ENCODE assay signal across 9 cellular contexts in genomic region chr5:33423018-33423630, GRCh38. TPM values are rescaled to one million over a fixed set of nuclear protein-coding genes. Genes with fewer than 3 reads are reported as not detected.
DNase-seq lines count a peak whose midpoint lies in the region; FAIRE-seq and TF ChIP-seq lines count a peak whose summit lies in the region.
"Had no signal": no experiment of that assay in that cellular context is flagged by ENCODE, and none has a peak within 500 bp of the region (broad histone marks: within the 10 kb centered on the region; RNA-seq: fewer than 3 reads in every experiment).

No MANE protein-coding gene starts in this region.

- no peak overlapping the region for H4K8ac ChIP-seq in H1 (ENCODE audit: extremely low read depth, insufficient read depth, low read length)

- H3K56ac ChIP-seq in H1 (replicated peaks; ENCODE audit: insufficient read length, low read depth, low read length): no peak overlapping the region

- no peaks in the 10 kb centered on the region for H4K20me1 ChIP-seq in H1 (replicated peaks in 1 of 2; ENCODE audit: control insufficient read depth in 1 of 2, insufficient read depth in 2 of 2, low read length in 2 of 2)

- no peak overlapping the region for H4K91ac ChIP-seq in H1 (replicated peaks; ENCODE audit: insufficient read length, low read length)

- CTCF ChIA-PET in H1 (lab: Charles Lee; ENCODE audit: partially characterized antibody): interaction anchor here (0.5 to 2.2 kb wide), 15 partner anchors 11 to 801 kb away, joined by 3 to 9 read pairs (median 4); no protein-coding TSS in a partner anchor

- H3K36me3 ChIP-seq in H1 (ENCODE audit: control insufficient read depth in 2 of 4, insufficient read depth in 4 of 4, low read length in 3 of 4): no peaks in the 10 kb centered on the region
- H3K36me3 ChIP-seq: neutrophil had no signal

- H3K14ac ChIP-seq in H1 (ENCODE audit: insufficient read length): no peak overlapping the region

- no peak overlapping the region for H3K4ac ChIP-seq in H1 (replicated peaks; ENCODE audit: insufficient read length, low read depth, low read length)

- no peaks in the 10 kb centered on the region for H3K79me1 ChIP-seq in H1 (ENCODE audit: low read depth, low read length)

- no peaks in the 10 kb centered on the region for H3K27me3 ChIP-seq in H1 (replicated peaks in 1 of 4; ENCODE audit: control insufficient read depth in 3 of 4, extremely low read depth in 1 of 4, insufficient read depth in 3 of 4, low read length in 3 of 4)
- H3K27me3 ChIP-seq: neutrophil had no signal

- TF ChIP-seq CTCF in H1 (IDR thresholded peaks at IDR 0.05; ENCODE audit: control extremely low read depth in 1 of 3, insufficient read depth in 1 of 3, low read depth in 1 of 3, low read length in 3 of 3): peak in 1 of 3 experiments; percentile 6; a peak in 1 of 4 replicates
- peak; percentile 36 for TF ChIP-seq CTCF in retinal pigment epithelial cell (conservative IDR thresholded peaks at IDR 0.05; ENCODE audit: low read depth, low read length)

- H3K27ac ChIP-seq in H1 (ENCODE audit: low read depth, low read length): no peak overlapping the region
- H3K27ac ChIP-seq: neutrophil had no signal

- DNase-seq in DMS 273 (lab: John Stamatoyannopoulos, UW; ENCODE audit: unreplicated experiment) (peak; percentile 21), DMS 273 treated with DMSO at 0.1 percent for 48 hours (lab: John Stamatoyannopoulos, UW) (no peak), NCI-H460 (ENCODE audit: extremely low read depth, low read depth) (peak; percentile 19), H1 (ENCODE audit: low read depth in 1 of 2, low spot score in 2 of 2) (no peak), retinal pigment epithelial cell (ENCODE audit: low read depth) (no peak), NCI-H128 (lab: John Stamatoyannopoulos, UW; ENCODE audit: unreplicated experiment) (no peak), DMS79 (lab: John Stamatoyannopoulos, UW) (no peak)
- DNase-seq in activated CD4-positive, alpha-beta T cell treated with anti-CD3 and anti-CD28 coated beads for 48 hours: no peak

- no peak overlapping the region for H2BK12ac ChIP-seq in H1 (ENCODE audit: low read depth, low read length)

- H3K4me3 ChIP-seq in H1 (ENCODE audit: extremely low read depth in 1 of 4, insufficient read depth in 2 of 4, low read depth in 3 of 4, low read length in 4 of 4) (no peak overlapping the region), retinal pigment epithelial cell (ENCODE audit: low read length) (no peak overlapping the region)

- no peak overlapping the region for H3K23ac ChIP-seq in H1 (ENCODE audit: insufficient read length)

- POLR2A ChIA-PET in H1 (lab: Charles Lee; ENCODE audit: partially characterized antibody): interaction anchor here (0.6 to 2.2 kb wide), 2 partner anchors 15 to 217 kb away, joined by 5 read pairs; no protein-coding TSS in a partner anchor

- H4K5ac ChIP-seq in H1 (ENCODE audit: insufficient read length, low read depth, low read length): no peak overlapping the region

- no peak overlapping the region for H2BK120ac ChIP-seq in H1 (replicated peaks; ENCODE audit: low read depth, low read length)

- H3K9ac ChIP-seq in H1 (replicated peaks in 1 of 4; ENCODE audit: extremely low read depth in 1 of 4, low read depth in 3 of 4, low read length in 3 of 4): no peak overlapping the region

- H2AK5ac ChIP-seq in H1 (ENCODE audit: low read depth, low read length): no peak overlapping the region

- H3K23me2 ChIP-seq in H1 (ENCODE audit: low read depth, low read length): no peaks in the 10 kb centered on the region

- no peaks in the 10 kb centered on the region for H3K79me2 ChIP-seq in H1 (ENCODE audit: control insufficient read depth in 1 of 2, insufficient read depth in 2 of 2, low read length in 2 of 2)

- H2AFZ ChIP-seq in H1 (ENCODE audit: low read length): no peak overlapping the region

- FAIRE-seq in H1 (lab: Jason Lieb, UNC): peak; percentile 24

- H3K4me2 ChIP-seq in H1 (ENCODE audit: insufficient read depth in 1 of 2, low read depth in 2 of 2, low read length in 2 of 2): no peak overlapping the region

- TF ChIP-seq POLR2A in H1 (IDR thresholded peaks at IDR 0.05; ENCODE audit: control extremely low read depth in 1 of 2, low read depth in 2 of 2, low read length in 2 of 2): no peak

- H3K18ac ChIP-seq in H1 (ENCODE audit: extremely low read depth, low read length): no peak overlapping the region

- H2BK20ac ChIP-seq in H1 (ENCODE audit: low read length): no peak overlapping the region

- no peak overlapping the region for H2BK5ac ChIP-seq in H1 (ENCODE audit: low read depth, low read length)

- no peak for TF ChIP-seq EP300 in H1 (IDR thresholded peaks at IDR 0.05; ENCODE audit: borderline replicate concordance in 1 of 2, low read depth in 2 of 2, low read length in 2 of 2)

- no peaks in the 10 kb centered on the region for H3K9me3 ChIP-seq in H1 (ENCODE audit: insufficient read depth in 2 of 2, low read depth in 1 of 2, low read length in 1 of 2)
- H3K9me3 ChIP-seq: neutrophil had no signal

- peak; percentile 57 to 62 for TF ChIP-seq RAD21 in H1 (IDR thresholded peaks at IDR 0.05 in 1 of 2, conservative IDR thresholded peaks at IDR 0.05 in 1 of 2; ENCODE audit: low read depth in 2 of 2, low read length in 2 of 2)

- no peaks in the 10 kb centered on the region for H3K4me1 ChIP-seq in H1 (replicated peaks in 1 of 4; ENCODE audit: control insufficient read depth in 3 of 4, insufficient read depth in 4 of 4, low read length in 3 of 4)

- 21% methylated on average over 3 of the region's 3 CpGs; no CpG with 5 or more reads in 1 of the 2 experiments for WGBS in H1 (ENCODE audit: extremely low coverage in 1 of 2, insufficient coverage in 1 of 2, insufficient read length in 1 of 2, insufficient replicate concordance in 2 of 2, low coverage in 1 of 2, low lambda C conversion rate in 2 of 2, missing lambda C conversion rate in 1 of 2), 2 experiments

- H2BK15ac ChIP-seq in H1 (ENCODE audit: low read length): no peak overlapping the region

TF ChIP-seq in H1, 55 proteins besides CTCF, POLR2A, EP300 and RAD21:
- TF ChIP-seq RFX5 (IDR thresholded peaks at IDR 0.05; ENCODE audit: borderline replicate concordance, low read depth, low read length) (no peak), CBX5 (IDR thresholded peaks at IDR 0.05; ENCODE audit: low read depth, low read length) (no peak), TBP (IDR thresholded peaks at IDR 0.05; ENCODE audit: low read depth, low read length) (no peak), JUN (IDR thresholded peaks at IDR 0.05; ENCODE audit: low read depth, low read length) (no peak), KDM4A (IDR thresholded peaks at IDR 0.05; ENCODE audit: low read depth, low read length, severe bottlenecking) (no peak), SP4 (IDR thresholded peaks at IDR 0.05; ENCODE audit: low read length) (no peak), SIN3A (conservative IDR thresholded peaks at IDR 0.05 in 1 of 2, IDR thresholded peaks at IDR 0.05 in 1 of 2; ENCODE audit: low read depth in 1 of 2, low read length in 2 of 2) (no peak), USF2 (IDR thresholded peaks at IDR 0.05; ENCODE audit: low read length) (no peak)

RNA-seq across cellular contexts. Expression of gene TARS1, which starts 17.6 kb away (rescaled TPM):
- total RNA-seq in NCI-H460 (2014; rRNA removed; shearing (Covaris generic)): 468 and 476 TPM in 2 replicates
- polyA plus RNA-seq in NCI-H460 (2014; cell fraction: nucleus; rRNA removed): 184 and 283 TPM in 2 replicates
- 445 TPM in 2 replicates for total RNA-seq in H1 (2021; fragmentation: NEBNext Ultra II Directional; extraction: Animal tissue kit (Norgen Biotek cat#: 25700))
- 68.2 and 94.4 TPM in 2 replicates for polyA plus RNA-seq in H1 (2011; rRNA removed)
- polyA plus RNA-seq in H1 (2011; cell fraction: cytosol; rRNA removed): 178 TPM
- polyA plus RNA-seq in H1 (2011; cell fraction: nucleus; rRNA removed): 83.3 TPM
- 228 to 439 TPM (median 275 TPM) in 4 replicates for polyA plus RNA-seq in H1 (2012, experiment 1 of 2)
- polyA plus RNA-seq in H1 (2012, experiment 2 of 2): 39.4 TPM
- 374 TPM for polyA plus RNA-seq in H1 (2013, experiment 1 of 2)
- 374 TPM for polyA plus RNA-seq in H1 (2013, experiment 2 of 2)
- 216 and 217 TPM in 2 replicates for polyA minus RNA-seq in H1 (2011; rRNA and poly(A)+ RNA removed)
- polyA minus RNA-seq in H1 (2011; cell fraction: cytosol; rRNA and poly(A)+ RNA removed): 142 TPM
- polyA minus RNA-seq in H1 (2011; cell fraction: nucleus; rRNA and poly(A)+ RNA removed): 125 TPM

Comparison
In these comparisons a context has a peak if more than half of its experiments do, and no peak if none do; other contexts are left out.
1. DNase-seq: peak in DMS 273 (single experiment) and NCI-H460 (single experiment); none in DMS 273 treated with DMSO at 0.1 percent for 48 hours (single experiment), H1 (0 of 2), retinal pigment epithelial cell (single experiment), activated CD4-positive, alpha-beta T cell treated with anti-CD3 and anti-CD28 coated beads for 48 hours (single experiment), NCI-H128 (single experiment) and DMS79 (single experiment).